11 cellular contexts compared by ENCODE assay signal in genomic region chr4:184503869-184504300, GRCh38. TPM values are rescaled to one million over a fixed set of nuclear protein-coding genes. Genes with fewer than 3 reads are reported as not detected.
DNase-seq lines count a peak whose midpoint lies in the region; ATAC-seq and TF ChIP-seq lines count a peak whose summit lies in the region.
"Had no signal": no experiment of that assay in that cellular context is flagged by ENCODE, and none has a peak within 500 bp of the region (broad histone marks: within the 10 kb centered on the region; RNA-seq: fewer than 3 reads in every experiment).

No MANE protein-coding gene starts in this region.

- H3K4me1 Mint-ChIP-seq in WTC11: no peaks in the 10 kb centered on the region

- H3K9me3 ChIP-seq in aorta (ENCODE audit: control insufficient read depth, low read length) (peaks cover 2% of the 10 kb centered on the region), HAP-1 (no peaks in the 10 kb centered on the region)
- H3K9me3 ChIP-seq: uterus had no signal

- H3K27me3 ChIP-seq in foreskin keratinocyte (no peaks in the 10 kb centered on the region), aorta (ENCODE audit: control insufficient read depth in 1 of 2, insufficient read depth in 2 of 2, low read length in 1 of 2) (no peaks in the 10 kb centered on the region), HAP-1 (ENCODE audit: low read depth) (no peaks in the 10 kb centered on the region)
- H3K27me3 ChIP-seq: uterus had no signal

- H3K36me3 ChIP-seq in aorta (ENCODE audit: control insufficient read depth in 1 of 2, insufficient read depth in 2 of 2, low read length in 1 of 2) (no peaks in the 10 kb centered on the region), HAP-1 (replicated peaks) (no peaks in the 10 kb centered on the region)
- H3K36me3 ChIP-seq: uterus had no signal

- POLR2A ChIA-PET in WTC11 (lab: Charles Lee): no interaction called here

- WGBS in aorta, 2 donors: 82 to 85% methylated on average over 8 of the region's 8 CpGs

- intact Hi-C loops in aorta (cut with DNase I): no loop called here

- CTCF ChIA-PET in WTC11 (lab: Charles Lee): interaction anchor here (1.3 kb wide), 1 partner anchor 10 kb away, joined by 3 read pairs; no protein-coding TSS in a partner anchor

- H3K27ac Mint-ChIP-seq in WTC11: 0 out of 2 replicates have a peak overlapping the region, but pooled peaks have one; percentile 11

- H3K27ac ChIP-seq in foreskin keratinocyte: no peak overlapping the region
- no peak overlapping the region for H3K27ac ChIP-seq in aorta (ENCODE audit: low read depth in 1 of 2, low read length in 2 of 2)
- H3K27ac ChIP-seq: uterus had no signal

- in situ Hi-C loops in HAP-1 (cut with MboI; ENCODE audit: low sequenced_read_pairs): no loop called here

- ATAC-seq in GM18868 (IDR thresholded peaks at IDR 0.05; ENCODE audit: unreplicated experiment) (peak; percentile 24), WTC11 (no peak), foreskin keratinocyte (peak; percentile 92), aorta (ENCODE audit: low FRiP score) (no peak), HG03354 (IDR thresholded peaks at IDR 0.05; ENCODE audit: poor library complexity, severe bottlenecking, unreplicated experiment) (no peak)

- H3K36me3 Mint-ChIP-seq in WTC11: 0 out of 2 replicates have a peak, but pooled peaks cover 3% of the 10 kb centered on the region

- H3K4me3 ChIP-seq in aorta (ENCODE audit: low read length in 2 of 2): no peak overlapping the region
- no peak overlapping the region for H3K4me3 ChIP-seq in HAP-1
- H3K4me3 ChIP-seq: uterus had no signal

- no peak overlapping the region for H3K4me3 Mint-ChIP-seq in WTC11

- H3K27me3 Mint-ChIP-seq in WTC11 (ENCODE audit: low read depth): no peaks in the 10 kb centered on the region

- peaks cover 5% of the 10 kb centered on the region for H3K4me1 ChIP-seq in foreskin keratinocyte
- no peaks in the 10 kb centered on the region for H3K4me1 ChIP-seq in aorta (ENCODE audit: control insufficient read depth in 1 of 2, insufficient read depth in 2 of 2, low read length in 2 of 2)
- H3K4me1 ChIP-seq in HAP-1: no peaks in the 10 kb centered on the region; the same call in 1 of the 2 replicates
- H3K4me1 ChIP-seq: uterus had no signal

- peak; percentile 55 for DNase-seq in AG20443 (ENCODE audit: low spot score)
- no peak for DNase-seq in WTC11 (ENCODE audit: low spot score)
- peak; percentile 52 to 72 for DNase-seq in foreskin keratinocyte
- DNase-seq in NCI-H1092 (lab: John Stamatoyannopoulos, UW): no peak
- DNase-seq in aorta: no peak
- no peak for DNase-seq in HAP-1 (ENCODE audit: low spot score in 2 of 2)
- DNase-seq: head of caudate nucleus, NCI-H226, uterus had no signal

- TF ChIP-seq CTCF in WTC11 (IDR thresholded peaks at IDR 0.05): no peak
- TF ChIP-seq CTCF in foreskin keratinocyte (conservative IDR thresholded peaks at IDR 0.05): no peak

- H3K9me3 Mint-ChIP-seq in WTC11: peaks cover 11% of the 10 kb centered on the region

TF ChIP-seq in WTC11, 78 proteins besides CTCF, POLR2A, EP300 and RAD21:
- TF ChIP-seq ZNF423 (CRISPR knock-in tag; IDR thresholded peaks at IDR 0.05): no peak
- no peak for TF ChIP-seq CBFB (CRISPR knock-in tag; IDR thresholded peaks at IDR 0.05; ENCODE audit: low read depth)
- no peak for TF ChIP-seq FOXP4 (CRISPR knock-in tag; IDR thresholded peaks at IDR 0.05)
- no peak for TF ChIP-seq NR1H2 (CRISPR knock-in tag; IDR thresholded peaks at IDR 0.05)
- TF ChIP-seq ATF1 (CRISPR knock-in tag; IDR thresholded peaks at IDR 0.05): no peak
- no peak for TF ChIP-seq ETV6 (CRISPR knock-in tag; IDR thresholded peaks at IDR 0.05)
- no peak for TF ChIP-seq ZNF281 (CRISPR knock-in tag; IDR thresholded peaks at IDR 0.05)
- TF ChIP-seq KAT7 (CRISPR knock-in tag; IDR thresholded peaks at IDR 0.05; ENCODE audit: borderline replicate concordance): no peak
- TF ChIP-seq NFE2L1 (CRISPR knock-in tag; IDR thresholded peaks at IDR 0.05): no peak
- no peak for TF ChIP-seq CDX4 (CRISPR knock-in tag; IDR thresholded peaks at IDR 0.05; ENCODE audit: borderline replicate concordance)
- TF ChIP-seq MYBL2 (CRISPR knock-in tag; IDR thresholded peaks at IDR 0.05): no peak
- no peak for TF ChIP-seq ZNF532 (CRISPR knock-in tag; IDR thresholded peaks at IDR 0.05; ENCODE audit: borderline replicate concordance)
TF ChIP-seq in WTC11: peak in this region for 0.

RNA-seq across cellular contexts. Expression of gene IRF2, which starts 29.5 kb away (rescaled TPM):
- total RNA-seq in WTC11 (2021) (9.3 to 11.8 TPM (median 11.3 TPM) in 3 replicates), foreskin keratinocyte (16.5 and 18.4 TPM in 2 replicates), aorta (10 to 100 TPM; 37.1 to 49.4 TPM)
- polyA plus RNA-seq in foreskin keratinocyte (10.7 and 11.9 TPM in 2 replicates), aorta (10 to 100 TPM; 14.1 to 17.7 TPM)

Comparison
In these comparisons a context has a peak if more than half of its experiments do, and no peak if none do; other contexts are left out.
1. DNase-seq: peak in AG20443 (single experiment) and foreskin keratinocyte (2 of 2); none in WTC11 (single experiment), NCI-H1092 (single experiment), aorta (0 of 2) and HAP-1 (0 of 2).
2. ATAC-seq: peak in GM18868 (single experiment) and foreskin keratinocyte (single experiment); none in WTC11 (single experiment), aorta (single experiment) and HG03354 (single experiment).